ENCODE assay signal across 18 cellular contexts in the genomic region with DNA sequence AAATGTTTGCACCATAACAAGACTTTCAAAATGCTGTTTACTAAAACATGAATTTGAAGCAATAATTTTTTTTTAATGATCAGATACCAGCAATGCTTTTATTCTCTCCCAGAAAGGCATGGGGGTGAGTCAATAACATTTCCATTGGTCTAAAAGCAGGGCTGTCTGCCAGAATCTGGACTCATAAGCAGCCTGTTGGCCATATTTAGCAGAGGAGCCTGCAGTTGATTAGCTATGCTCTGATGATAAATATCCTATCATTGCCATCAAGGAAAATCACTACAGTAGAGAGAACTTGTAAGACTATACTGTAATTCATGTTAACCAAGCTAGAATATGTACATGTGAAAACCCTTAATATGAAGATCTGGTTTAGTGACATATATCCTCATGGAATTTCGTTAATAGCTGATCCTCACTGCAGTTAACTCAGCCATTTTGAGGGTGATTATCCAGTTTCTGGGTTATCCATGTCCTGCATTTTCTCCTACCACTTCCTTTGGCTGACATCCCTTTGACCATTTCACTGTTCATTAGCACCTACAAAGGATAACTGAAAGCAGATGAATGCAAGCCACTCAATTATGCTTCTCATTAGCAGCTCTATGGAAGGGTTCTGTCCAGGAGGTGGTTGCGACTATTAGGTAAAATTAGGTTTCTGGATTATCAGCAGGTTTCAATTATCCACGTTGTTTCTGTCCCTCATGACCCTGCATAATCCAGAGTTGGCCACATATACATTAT.
DNase-seq lines count a peak whose midpoint lies in the region; ATAC-seq and TF ChIP-seq lines count a peak whose summit lies in the region.
"Had no signal": no experiment of that assay in that cellular context is flagged by ENCODE, and none has a peak within 500 bp of the region (broad histone marks: within the 10 kb centered on the region; RNA-seq: fewer than 3 reads in every experiment).

No MANE protein-coding gene starts in this region.

- H3K27me3 Mint-ChIP-seq in Calu3 (ENCODE audit: unreplicated experiment) = no peaks in the 10 kb centered on the region
- H3K27me3 Mint-ChIP-seq: activated naive CD4-positive, alpha-beta T cell treated with anti-CD3 and anti-CD28 coated beads, Interleukin-2, amount 50 U/mL, for 24 hours; central memory CD8-positive, alpha-beta T cell had no signal

- DNase-seq in AG20443 (ENCODE audit: low spot score) (peak; percentile 43), LHCN-M2 (ENCODE audit: low read depth) (peak; percentile 29), choroid plexus epithelial cell (ENCODE audit: low read depth) (peak; percentile 37), iPS-NIHi11 (ENCODE audit: low spot score) (peak; percentile 5), Calu3 (no peak), DMS79 (lab: John Stamatoyannopoulos, UW) (no peak)
- DNase-seq: activated T-cell treated with anti-CD3 and anti-CD28 coated beads, Interleukin-2, amount 50 U/mL, for 24 hours; left cardiac atrium; NCI-H1417; stimulated activated CD4-positive, alpha-beta T cell treated with anti-CD3 and anti-CD28 coated beads, Interleukin-15, amount 100 ng/mL, for 24 hours; stimulated activated naive CD8-positive, alpha-beta T cell treated with anti-CD3 and anti-CD28 coated beads, Interleukin-15, amount 100 ng/mL, for 72 hours had no signal

- no peaks in the 10 kb centered on the region for H3K36me3 Mint-ChIP-seq in Calu3 (ENCODE audit: insufficient read depth, unreplicated experiment)
- H3K36me3 Mint-ChIP-seq: activated naive CD4-positive, alpha-beta T cell treated with anti-CD3 and anti-CD28 coated beads, Interleukin-2, amount 50 U/mL, for 24 hours had no signal

- no peak overlapping the region for H3K27ac Mint-ChIP-seq in Calu3 (ENCODE audit: unreplicated experiment)
- H3K27ac Mint-ChIP-seq: activated naive CD4-positive, alpha-beta T cell treated with anti-CD3 and anti-CD28 coated beads, Interleukin-2, amount 50 U/mL, for 24 hours; activated T-cell treated with anti-CD3 and anti-CD28 coated beads, Interleukin-2, amount 50 U/mL, for 24 hours; B cell; stimulated activated naive CD8-positive, alpha-beta T cell treated with anti-CD3 and anti-CD28 coated beads, Interleukin-15, amount 100 ng/mL, for 72 hours had no signal

- H3K4me1 Mint-ChIP-seq in Calu3 (ENCODE audit: low read depth, unreplicated experiment) = no peaks in the 10 kb centered on the region
- H3K4me1 Mint-ChIP-seq: activated naive CD4-positive, alpha-beta T cell treated with anti-CD3 and anti-CD28 coated beads, Interleukin-2, amount 50 U/mL, for 24 hours; B cell; central memory CD8-positive, alpha-beta T cell; stimulated activated naive CD8-positive, alpha-beta T cell treated with anti-CD3 and anti-CD28 coated beads, Interleukin-15, amount 100 ng/mL, for 72 hours had no signal

- intact Hi-C loops in Calu3 (cut with micrococcal nuclease; ENCODE audit: unreplicated experiment) = no loop called here

- CTCF ChIA-PET in Calu3 (lab: Charles Lee) = no interaction called here

- TF ChIP-seq CTCF in choroid plexus epithelial cell (conservative IDR thresholded peaks at IDR 0.05; ENCODE audit: low read depth, low read length) (no peak), Calu3 (IDR thresholded peaks at IDR 0.05; ENCODE audit: unreplicated experiment) (no peak)

- no peak overlapping the region for H3K4me3 Mint-ChIP-seq in Calu3 (ENCODE audit: low read depth, unreplicated experiment)
- H3K4me3 Mint-ChIP-seq: activated naive CD4-positive, alpha-beta T cell treated with anti-CD3 and anti-CD28 coated beads, Interleukin-2, amount 50 U/mL, for 24 hours; activated T-cell treated with anti-CD3 and anti-CD28 coated beads, Interleukin-2, amount 50 U/mL, for 24 hours; B cell; central memory CD8-positive, alpha-beta T cell; stimulated activated naive CD8-positive, alpha-beta T cell treated with anti-CD3 and anti-CD28 coated beads, Interleukin-15, amount 100 ng/mL, for 72 hours had no signal

- no TSS peak for BruUV-seq in Calu3 (replicated peaks; lab: Mats Ljungman, UMichigan)

- ATAC-seq in GM18868 (IDR thresholded peaks at IDR 0.05; ENCODE audit: unreplicated experiment) = no peak
- no peak for ATAC-seq in HG02610 (IDR thresholded peaks at IDR 0.05; ENCODE audit: unreplicated experiment)
- ATAC-seq: left cardiac atrium; stimulated activated naive CD8-positive, alpha-beta T cell treated with anti-CD3 and anti-CD28 coated beads, Interleukin-15, amount 100 ng/mL, for 72 hours had no signal

- H3K9me3 Mint-ChIP-seq in Calu3 (ENCODE audit: low read depth, unreplicated experiment) = no peaks in the 10 kb centered on the region
- H3K9me3 Mint-ChIP-seq: activated naive CD4-positive, alpha-beta T cell treated with anti-CD3 and anti-CD28 coated beads, Interleukin-2, amount 50 U/mL, for 24 hours; activated T-cell treated with anti-CD3 and anti-CD28 coated beads, Interleukin-2, amount 50 U/mL, for 24 hours; central memory CD8-positive, alpha-beta T cell; stimulated activated naive CD8-positive, alpha-beta T cell treated with anti-CD3 and anti-CD28 coated beads, Interleukin-15, amount 100 ng/mL, for 72 hours had no signal

- no peak overlapping the region for H3K4me3 ChIP-seq in choroid plexus epithelial cell (ENCODE audit: low read depth, low read length)
- H3K4me3 ChIP-seq: hepatocyte, vagina had no signal

Comparison
In these comparisons a context has a peak if more than half of its experiments do, and no peak if none do; other contexts are left out.
1. DNase-seq: peak in AG20443 (single experiment), LHCN-M2 (single experiment), choroid plexus epithelial cell (single experiment) and iPS-NIHi11 (single experiment); none in Calu3 (single experiment) and DMS79 (single experiment).